In the genomic region with DNA sequence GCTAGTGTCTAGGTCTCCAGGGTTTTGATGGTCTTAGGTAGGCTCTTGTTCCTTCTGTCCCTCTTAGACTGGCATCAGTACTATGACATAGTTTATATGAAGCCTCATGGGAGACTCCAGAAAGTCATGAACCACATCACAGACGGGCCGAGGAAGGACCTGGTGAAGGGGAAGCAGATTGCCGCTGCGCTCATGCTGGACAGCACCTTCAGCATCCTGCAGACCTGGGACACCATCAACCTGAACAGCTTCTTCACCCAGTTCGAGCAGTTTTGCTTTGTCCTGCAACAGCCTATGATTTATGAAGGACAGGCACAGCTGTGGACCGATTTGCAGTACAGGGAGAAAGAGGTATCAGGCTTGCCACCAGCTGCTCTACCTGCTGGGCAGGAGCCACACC, we compare ENCODE assay signal across 11 cellular contexts.
"Had no signal": no experiment of that assay in that cellular context is flagged by ENCODE, and none has a peak within 500 bp of the region (broad histone marks: within the 10 kb centered on the region; RNA-seq: fewer than 3 reads in every experiment).

No MANE protein-coding gene starts in this region.

- H3K4me3 ChIP-seq: heart left ventricle, left ventricle myocardium inferior, testis, upper lobe of right lung had no signal

- ATAC-seq: activated CD4-positive, CD25-positive, alpha-beta regulatory T cell treated with anti-CD3 and anti-CD28 coated beads, Interleukin-2, amount 50 U/mL, for 24 hours; foreskin keratinocyte had no signal

- DNase-seq: activated gamma-delta T cell treated with Interleukin-2 at 50 U/mL for 16 hours; foreskin keratinocyte; heart left ventricle; left ventricle myocardium inferior; retina; stimulated activated CD4-positive, alpha-beta T cell treated with anti-CD3 and anti-CD28 coated beads, Interleukin-4, amount 100 ng/mL, for 1 hour; stimulated activated CD8-positive, alpha-beta memory T cell treated with anti-CD3 and anti-CD28 coated beads, Interleukin-4, amount 100 ng/mL, for 48 hours; stimulated activated naive CD8-positive, alpha-beta T cell treated with anti-CD3 and anti-CD28 coated beads, Interleukin-15, amount 100 ng/mL, for 72 hours; testis; upper lobe of right lung had no signal

- H3K9me3 Mint-ChIP-seq: stimulated activated naive CD8-positive, alpha-beta T cell treated with anti-CD3 and anti-CD28 coated beads, Interleukin-15, amount 100 ng/mL, for 72 hours had no signal

- H3K27ac ChIP-seq: foreskin keratinocyte, left ventricle myocardium inferior, testis, upper lobe of right lung had no signal

- H3K27me3 Mint-ChIP-seq: stimulated activated naive CD8-positive, alpha-beta T cell treated with anti-CD3 and anti-CD28 coated beads, Interleukin-15, amount 100 ng/mL, for 72 hours had no signal

- H3K4me1 ChIP-seq: foreskin keratinocyte, heart left ventricle, left ventricle myocardium inferior, testis, upper lobe of right lung had no signal

- H3K4me3 Mint-ChIP-seq: stimulated activated naive CD8-positive, alpha-beta T cell treated with anti-CD3 and anti-CD28 coated beads, Interleukin-15, amount 100 ng/mL, for 72 hours had no signal

- H3K9me3 ChIP-seq: heart left ventricle, left ventricle myocardium inferior, testis, upper lobe of right lung had no signal

- H3K27me3 ChIP-seq: foreskin keratinocyte, heart left ventricle, testis, upper lobe of right lung had no signal
